Comparison of ENCODE assay signal across 11 cellular contexts in the genomic region with DNA sequence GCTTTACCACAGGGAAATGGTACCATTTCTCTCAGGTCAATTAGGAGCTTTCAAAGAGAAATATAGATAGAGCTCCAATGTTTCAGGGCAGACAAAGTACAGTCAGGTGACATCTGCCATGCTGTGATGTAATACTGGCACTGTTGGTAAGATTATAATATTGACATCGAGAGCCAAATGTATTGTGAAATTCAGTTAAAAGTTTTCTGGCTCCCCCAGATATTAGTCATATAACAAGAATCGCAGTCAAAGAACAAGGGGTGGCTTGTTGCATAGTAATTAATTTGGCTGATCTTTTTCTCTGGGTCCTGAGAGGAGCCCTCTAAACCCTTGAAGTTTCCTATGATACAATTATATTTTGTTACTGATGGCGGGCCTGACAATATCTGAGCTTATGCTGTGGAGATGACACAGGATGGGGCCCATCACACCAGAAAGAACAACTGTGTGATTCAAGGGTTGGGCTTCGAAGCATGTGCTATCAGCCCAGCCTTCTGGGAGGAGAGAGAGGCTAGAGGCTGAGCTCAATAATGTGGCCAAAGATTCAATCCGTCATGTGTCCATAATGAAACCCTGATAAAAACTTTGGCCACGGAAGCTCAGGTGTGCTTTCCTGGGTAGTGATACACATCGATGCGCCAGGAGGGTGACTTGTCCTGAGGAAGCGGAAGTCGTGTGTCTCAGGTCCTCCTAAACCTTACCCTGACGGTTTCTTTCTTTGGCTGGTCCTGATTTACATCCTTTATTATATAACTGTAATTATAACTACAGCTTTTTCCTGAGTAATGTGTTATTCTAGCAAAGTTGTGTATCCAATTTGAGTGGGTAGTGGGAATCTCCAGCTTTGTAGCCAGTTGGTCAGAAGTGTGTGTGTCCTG. TPM values are rescaled to one million over a fixed set of nuclear protein-coding genes. Genes with fewer than 3 reads are reported as not detected.
DNase-seq lines count a peak whose midpoint lies in the region; ATAC-seq and TF ChIP-seq lines count a peak whose summit lies in the region.
"Not testable (repeated sequence)": the region's sequence is repeated elsewhere in the genome, so short reads cannot be mapped to it uniquely, and the experiment has no call there.
"Had no signal": no experiment of that assay in that cellular context is flagged by ENCODE, and none has a peak within 500 bp of the region (broad histone marks: within the 10 kb centered on the region; RNA-seq: fewer than 3 reads in every experiment).

No MANE protein-coding gene starts in this region.

- H4K91ac ChIP-seq in IMR-90 (ENCODE audit: insufficient read depth, low read depth, low read length): not testable (repeated sequence)

- H3K79me1 ChIP-seq in IMR-90 (ENCODE audit: low read depth in 1 of 2, low read length in 2 of 2): not testable (repeated sequence)

- CTCF ChIA-PET in IMR-90 (lab: Yijun Ruan, JAX): not testable (repeated sequence)

- not testable (repeated sequence) for TF ChIP-seq RAD21 in IMR-90 (IDR thresholded peaks at IDR 0.05; ENCODE audit: low read length)

- H3K23ac ChIP-seq in IMR-90 (ENCODE audit: low read depth, low read length): not testable (repeated sequence)

- not testable (repeated sequence) for H2AK5ac ChIP-seq in IMR-90 (ENCODE audit: low read depth, low read length)

- in situ Hi-C loops in IMR-90 (cut with MboI; ENCODE audit: low sequenced_read_pairs): not testable (repeated sequence)

- not testable (repeated sequence) for H3K27me3 ChIP-seq in IMR-90 (ENCODE audit: control insufficient read depth, insufficient read depth, low read length); gastroesophageal sphincter; heart left ventricle; right cardiac atrium (ENCODE audit: control insufficient read depth, insufficient read depth); right lobe of liver; aorta (ENCODE audit: control insufficient read depth in 1 of 2, insufficient read depth in 2 of 2, low read length in 1 of 2)

- not testable (repeated sequence) for TF ChIP-seq EP300 in gastroesophageal sphincter (IDR thresholded peaks at IDR 0.05)

- H2AFZ ChIP-seq in IMR-90 (replicated peaks; ENCODE audit: low read length, poor library complexity): not testable (repeated sequence)

- not testable (repeated sequence) for TF ChIP-seq CTCF in IMR-90 (conservative IDR thresholded peaks at IDR 0.05; ENCODE audit: low read depth, low read length); coronary artery (IDR thresholded peaks at IDR 0.05); gastroesophageal sphincter (IDR thresholded peaks at IDR 0.05); heart left ventricle (IDR thresholded peaks at IDR 0.05); right lobe of liver (IDR thresholded peaks at IDR 0.05); omental fat pad (IDR thresholded peaks at IDR 0.05)

- POLR2A ChIA-PET in IMR-90 (lab: Charles Lee; ENCODE audit: unreplicated experiment): not testable (repeated sequence)

- H3K4me2 ChIP-seq in IMR-90 (ENCODE audit: low read depth, low read length): not testable (repeated sequence)

- peak; percentile 15; the same call in 1 of the 2 replicates for ATAC-seq in IMR-90 (ENCODE audit: low read depth)
- peak; percentile 86 for ATAC-seq in gastroesophageal sphincter
- peak in 3 of 4 donors; percentile 37 to 75 (median 51) for ATAC-seq in heart left ventricle
- ATAC-seq in right cardiac atrium: peak; percentile 70 to 83
- ATAC-seq in right lobe of liver: peak; percentile 57 to 69 (median 64)
- ATAC-seq in omental fat pad (ENCODE audit: low FRiP score): peak; percentile 72
- ATAC-seq in aorta (ENCODE audit: low FRiP score): peak; percentile 67

- H3K4me1 ChIP-seq in IMR-90 (ENCODE audit: control insufficient read depth, insufficient read depth, low read length); gastroesophageal sphincter; heart left ventricle; right cardiac atrium (ENCODE audit: control insufficient read depth, insufficient read depth, low read length); right lobe of liver; aorta (ENCODE audit: control insufficient read depth in 1 of 2, insufficient read depth in 2 of 2, low read length in 2 of 2): not testable (repeated sequence)

- TF ChIP-seq POLR2A in IMR-90 (IDR thresholded peaks at IDR 0.05; ENCODE audit: low read depth, low read length); gastroesophageal sphincter (IDR thresholded peaks at IDR 0.05); heart left ventricle (IDR thresholded peaks at IDR 0.05); right lobe of liver (IDR thresholded peaks at IDR 0.05): not testable (repeated sequence)

- not testable (repeated sequence) for BruUV-seq in IMR-90 (replicated peaks; lab: Mats Ljungman, UMichigan)

- WGBS in IMR-90 (ENCODE audit: extremely low coverage in 2 of 2, insufficient read length in 1 of 2), 2 experiments: no CpG with 5 or more reads among the region's 11 CpGs
- 100% methylated on average over 1 of the region's 11 CpGs; no CpG with 5 or more reads in 1 of the 2 donors for whole genome bisulfite sequencing in gastroesophageal sphincter (ENCODE audit: low coverage in 1 of 2), 2 donors
- WGBS in heart left ventricle, 4 donors: 68 to 95% (median 91%) methylated on average over 4 to 5 of the region's 11 CpGs
- WGBS in right cardiac atrium: 90% methylated on average over 6 of the region's 11 CpGs
- WGBS in right lobe of liver (ENCODE audit: insufficient coverage, low coverage, low lambda C conversion rate, missing lambda C conversion rate): 100% methylated on average over 4 of the region's 11 CpGs
- WGBS in aorta, 2 donors: 92 to 94% methylated on average over 5 to 6 of the region's 11 CpGs

- H2BK5ac ChIP-seq in IMR-90 (ENCODE audit: low read depth, low read length, poor library complexity, severe bottlenecking): not testable (repeated sequence)

- H4K20me1 ChIP-seq in IMR-90 (ENCODE audit: insufficient read depth, low read length): not testable (repeated sequence)

- H3K9me1 ChIP-seq in IMR-90 (ENCODE audit: insufficient read depth, low read length): not testable (repeated sequence)

- not testable (repeated sequence) for H3K9me3 ChIP-seq in IMR-90 (ENCODE audit: control insufficient read depth, insufficient read depth, low read length); gastroesophageal sphincter; heart left ventricle; right cardiac atrium (ENCODE audit: control insufficient read depth, low read length); right lobe of liver; aorta (ENCODE audit: control insufficient read depth, low read length)

- not testable (repeated sequence) for H3K14ac ChIP-seq in IMR-90 (replicated peaks; ENCODE audit: low read depth, low read length)

- not testable (repeated sequence) for H3K36me3 ChIP-seq in IMR-90 (ENCODE audit: control insufficient read depth, insufficient read depth, low read length); gastroesophageal sphincter; heart left ventricle; right lobe of liver; aorta (ENCODE audit: control insufficient read depth in 1 of 2, insufficient read depth in 2 of 2, low read length in 1 of 2)

- H3K27ac ChIP-seq in IMR-90 (ENCODE audit: insufficient read depth, low read length); coronary artery; gastroesophageal sphincter; heart left ventricle; right cardiac atrium (ENCODE audit: low read length); right lobe of liver; aorta (ENCODE audit: low read depth in 1 of 2, low read length in 2 of 2): not testable (repeated sequence)

- H3K9ac ChIP-seq in IMR-90 (ENCODE audit: low read depth, low read length): not testable (repeated sequence)

- not testable (repeated sequence) for H4K5ac ChIP-seq in IMR-90 (ENCODE audit: low read depth, low read length)

- H2AK9ac ChIP-seq in IMR-90 (replicated peaks; ENCODE audit: low read depth, low read length, poor library complexity): not testable (repeated sequence)

- not testable (repeated sequence) for H3K18ac ChIP-seq in IMR-90 (ENCODE audit: low read depth, low read length)

- dilution Hi-C loops in IMR-90 (cut with HindIII; ENCODE audit: low sequenced_read_pairs, unreplicated experiment): not testable (repeated sequence)

- not testable (repeated sequence) for H2BK15ac ChIP-seq in IMR-90 (ENCODE audit: low read depth, low read length)

- H3K4ac ChIP-seq in IMR-90 (ENCODE audit: low read depth, low read length): not testable (repeated sequence)

- not testable (repeated sequence) for H3K4me3 ChIP-seq in IMR-90 (ENCODE audit: insufficient read depth, low read depth, low read length); coronary artery; gastroesophageal sphincter; heart left ventricle; right cardiac atrium (ENCODE audit: low read length); right lobe of liver; aorta (ENCODE audit: low read length in 2 of 2)

- intact Hi-C loops in IMR-90 (cut with micrococcal nuclease); heart left ventricle (cut with DNase I); right cardiac atrium (cut with DNase I); right lobe of liver (cut with DNase I); aorta (cut with DNase I): not testable (repeated sequence)

- DNase-seq in IMR-90; heart left ventricle; right cardiac atrium; right lobe of liver; omental fat pad (ENCODE audit: low spot score); aorta: not testable (repeated sequence)
- DNase-seq in coronary artery (ENCODE audit: low spot score): peak; percentile 22

- not testable (repeated sequence) for H4K8ac ChIP-seq in IMR-90 (ENCODE audit: low read depth in 2 of 2, low read length in 2 of 2)

- H2BK120ac ChIP-seq in IMR-90 (ENCODE audit: low read depth, low read length): not testable (repeated sequence)

- not testable (repeated sequence) for H3K56ac ChIP-seq in IMR-90 (ENCODE audit: extremely low read depth, insufficient read depth, low read length)

- H2BK20ac ChIP-seq in IMR-90 (ENCODE audit: low read depth, low read length): not testable (repeated sequence)

RNA-seq across cellular contexts. Expression of gene GOLGA8Q, which starts 48.7 kb away (rescaled TPM):
- total RNA-seq in IMR-90 (2012; rRNA removed): 0.18 and 0.28 TPM in 2 replicates
- 0.44 and 0.55 TPM in 2 replicates for polyA plus RNA-seq in IMR-90 (2012; rRNA removed)
- polyA plus RNA-seq in IMR-90 (2012; cell fraction: cytosol; rRNA removed): 0.04 TPM in 1 of 2 replicates, not detected in the other
- polyA plus RNA-seq in IMR-90 (2012; cell fraction: nucleus; rRNA removed; ENCODE audit: low replicate concordance): 1.6 and 5.6 TPM in 2 replicates
- total RNA-seq in gastroesophageal sphincter: 1 to 10 TPM; 1.2 to 7.5 (median 1.5) TPM
- total RNA-seq in heart left ventricle: 1 to 10 TPM in 4 of 9 donors, under 1 TPM in 2, not detected in 3; 0.37 to 4.4 (median 1.3) TPM
- polyA plus RNA-seq in heart left ventricle: 1 to 10 TPM in 1 of 2 donors, under 1 TPM in 1; 0.47 to 1.9 TPM
- total RNA-seq in right cardiac atrium: 1 to 10 TPM in 1 of 4 donors, under 1 TPM in 2, not detected in 1; 0.71 to 6.8 (median 0.79) TPM
- 1.7 TPM for polyA plus RNA-seq in right cardiac atrium
- total RNA-seq in right lobe of liver: 1 to 10 TPM in 1 of 6 experiments, under 1 TPM in 1, not detected in 4; 0.71 to 1.6 TPM
- 1 to 10 TPM in 3 of 4 donors, under 1 TPM in 1; 0.72 to 3.3 (median 2.3) TPM for total RNA-seq in omental fat pad
- total RNA-seq in aorta: 1 to 10 TPM; 1.0 to 5.7 TPM
- 1 to 10 TPM in 1 of 2 donors, not detected in 1; 4.6 TPM for polyA plus RNA-seq in aorta
- total RNA-seq: Caco-2; CD8-positive, alpha-beta T cell had no signal
- polyA plus RNA-seq: CD4-positive, CD25-positive, alpha-beta regulatory T cell had no signal

Comparison
In these comparisons a context has a peak if more than half of its experiments do, and no peak if none do; other contexts are left out.
1. ATAC-seq: peak in every context shown above with its lines; median percentile 86 in gastroesophageal sphincter; 76 in right cardiac atrium; 72 in omental fat pad; 67 in aorta; 64 in right lobe of liver; 51 in heart left ventricle; 15 in IMR-90.